16 cellular contexts compared by ENCODE assay signal in genomic region chr22:36311386-36312085, GRCh38. TPM values are rescaled to one million over a fixed set of nuclear protein-coding genes. Genes with fewer than 3 reads are reported as not detected.
DNase-seq lines count a peak whose midpoint lies in the region; ATAC-seq, FAIRE-seq and TF ChIP-seq lines count a peak whose summit lies in the region.
"Had no signal": no experiment of that assay in that cellular context is flagged by ENCODE, and none has a peak within 500 bp of the region (broad histone marks: within the 10 kb centered on the region; RNA-seq: fewer than 3 reads in every experiment).

No MANE protein-coding gene starts in this region.

- no peak overlapping the region for H2BK15ac ChIP-seq in mesendoderm (replicated peaks; ENCODE audit: low read depth)

- intact Hi-C loops in psoas muscle (cut with DNase I): no loop called here

- no peak overlapping the region for H2AFZ ChIP-seq in GM23248

- peaks cover 63% of the 10 kb centered on the region for H3F3A ChIP-seq in GM23248 (ENCODE audit: insufficient read depth)

- no peak overlapping the region for H3K27ac ChIP-seq in GM23248
- H3K27ac ChIP-seq in RWPE1: peak overlapping the region; percentile 55
- H3K27ac ChIP-seq in psoas muscle: no peak overlapping the region
- H3K27ac ChIP-seq in mesendoderm (ENCODE audit: low read depth, low read length): no peak overlapping the region

- no peak overlapping the region for H3K23ac ChIP-seq in mesendoderm (ENCODE audit: low read length)

- CTCF ChIA-PET in RWPE1 (lab: Yijun Ruan, JAX): interaction anchor here (0.7 kb wide), 1 partner anchor 10 kb away, joined by 3 read pairs; no protein-coding TSS in a partner anchor

- H3K4me2 ChIP-seq in GM23248 (ENCODE audit: unreplicated experiment): no peak overlapping the region
- H3K4me2 ChIP-seq in mesendoderm (ENCODE audit: low read length): no peak overlapping the region
- H3K4me2 ChIP-seq: SK-N-SH had no signal

- no peak overlapping the region for H3K4me3 ChIP-seq in GM23248
- no peak overlapping the region for H3K4me3 ChIP-seq in bronchial epithelial cell (ENCODE audit: low read depth, low read length)
- H3K4me3 ChIP-seq in psoas muscle: no peak overlapping the region
- no peak overlapping the region for H3K4me3 ChIP-seq in mesendoderm (ENCODE audit: low read length)
- H3K4me3 ChIP-seq: BLaER1 treated with 17β-estradiol and CSF1 and Interleukin-3, amounts not matched to agents 10 nM and 100 nM; heart left ventricle had no signal

- no peak overlapping the region for H4K8ac ChIP-seq in mesendoderm (ENCODE audit: low read depth, low read length)

- 69 to 81% methylated on average over 15 to 17 of the region's 18 CpGs for WGBS in GM23248 (ENCODE audit: low coverage in 1 of 2, low lambda C conversion rate in 2 of 2, missing lambda C conversion rate in 2 of 2), 2 experiments
- WGBS in psoas muscle, 3 donors: 70 to 82% (median 72%) methylated on average over 18 of the region's 18 CpGs
- WGBS in mesendoderm (ENCODE audit: extremely low coverage, insufficient coverage, low lambda C conversion rate): no CpG with 5 or more reads among the region's 18 CpGs

- peak; percentile 42 to 72 (median 57) for ATAC-seq in psoas muscle
- no peak for ATAC-seq in GM21447 (IDR thresholded peaks at IDR 0.05; ENCODE audit: unreplicated experiment)

- in situ Hi-C loops in GM23248 (cut with MboI): no loop called here

- no peak overlapping the region for H3K4ac ChIP-seq in mesendoderm (ENCODE audit: low read depth, low read length)

- no peak overlapping the region for H2BK120ac ChIP-seq in mesendoderm (ENCODE audit: low read depth, low read length)

- H4K20me1 ChIP-seq in GM23248 (ENCODE audit: insufficient read depth): no peaks in the 10 kb centered on the region

- H3K4me1 ChIP-seq in GM23248 (ENCODE audit: insufficient read depth) (no peaks in the 10 kb centered on the region), psoas muscle (no peaks in the 10 kb centered on the region), mesendoderm (ENCODE audit: control insufficient read depth, low read depth, low read length) (no peaks in the 10 kb centered on the region)

- H3K9me3 ChIP-seq in GM23248 (ENCODE audit: low read depth) (no peaks in the 10 kb centered on the region), psoas muscle (no peaks in the 10 kb centered on the region)
- H3K9me3 ChIP-seq: BLaER1 treated with 17β-estradiol and CSF1 and Interleukin-3, amounts not matched to agents 10 nM and 100 nM; heart left ventricle; SK-N-SH had no signal

- DNase-seq in GM23248 (peak; percentile 39), RWPE1 (ENCODE audit: low spot score) (no peak), bronchial epithelial cell (ENCODE audit: low read depth) (no peak), psoas muscle (no peak), globus pallidus (ENCODE audit: low spot score) (no peak), mesendoderm (no peak)
- DNase-seq: activated CD4-positive, alpha-beta T cell treated with anti-CD3 and anti-CD28 coated beads, Interleukin-2, amount 50 U/mL, for 48 hours; activated gamma-delta T cell; DMS79; heart left ventricle; NCI-H146; posterior cingulate gyrus; SK-N-SH had no signal

- no peak overlapping the region for H2BK5ac ChIP-seq in mesendoderm (ENCODE audit: low read length)

- H3K36me3 ChIP-seq in GM23248 (ENCODE audit: low read depth) (peaks cover 90% of the 10 kb centered on the region), bronchial epithelial cell (ENCODE audit: control insufficient read depth, insufficient read depth, low read length) (peaks cover 66% of the 10 kb centered on the region), psoas muscle (ENCODE audit: insufficient read depth in 1 of 2, low read depth in 1 of 2) (peaks cover 14 to 98% of the 10 kb centered on the region in 2 donors), mesendoderm (ENCODE audit: control insufficient read depth, insufficient read depth, low read length) (peaks cover 29% of the 10 kb centered on the region)

- H3K56ac ChIP-seq in mesendoderm (ENCODE audit: low read length): no peak overlapping the region

- H3K79me2 ChIP-seq in GM23248 (ENCODE audit: insufficient read depth): peaks cover 91% of the 10 kb centered on the region
- no peaks in the 10 kb centered on the region for H3K79me2 ChIP-seq in mesendoderm (ENCODE audit: control insufficient read depth, insufficient read depth, low read length)

- no peaks in the 10 kb centered on the region for H3K9me2 ChIP-seq in GM23248 (ENCODE audit: insufficient read depth)
- H3K9me2 ChIP-seq: SK-N-SH had no signal

- H3K18ac ChIP-seq in mesendoderm (ENCODE audit: low read length): no peak overlapping the region

- H3K9ac ChIP-seq in GM23248 (no peak overlapping the region), mesendoderm (ENCODE audit: low read length) (no peak overlapping the region)
- H3K9ac ChIP-seq: SK-N-SH had no signal

- H3K79me1 ChIP-seq in mesendoderm (ENCODE audit: low read length): peaks cover 3% of the 10 kb centered on the region

- no peak overlapping the region for H2AK5ac ChIP-seq in mesendoderm (ENCODE audit: low read length)

- H3K27me3 ChIP-seq in GM23248 (replicated peaks; ENCODE audit: insufficient read depth) (no peaks in the 10 kb centered on the region), bronchial epithelial cell (ENCODE audit: control insufficient read depth, insufficient read depth, low read length) (no peaks in the 10 kb centered on the region), psoas muscle (ENCODE audit: insufficient read depth in 3 of 3, low read length in 2 of 3) (no peaks in the 10 kb centered on the region), mesendoderm (ENCODE audit: insufficient read depth, low read length, poor library complexity) (no peaks in the 10 kb centered on the region)
- H3K27me3 ChIP-seq: BLaER1 treated with 17β-estradiol and CSF1 and Interleukin-3, amounts not matched to agents 10 nM and 100 nM; heart left ventricle had no signal

- POLR2A ChIA-PET in RWPE1 (lab: Yijun Ruan, JAX; ENCODE audit: low non-redundant PET): no interaction called here

- no peak overlapping the region for H4K5ac ChIP-seq in mesendoderm (ENCODE audit: low read length)

- peak; percentile 23 for FAIRE-seq in bronchial epithelial cell (lab: Jason Lieb, UNC)
- FAIRE-seq: H1 had no signal

- no peak for TF ChIP-seq CTCF in RWPE1 (conservative IDR thresholded peaks at IDR 0.05; ENCODE audit: low read depth)
- TF ChIP-seq CTCF in bronchial epithelial cell (IDR thresholded peaks at IDR 0.05; ENCODE audit: insufficient read depth, low read length, severe bottlenecking): no peak
- TF ChIP-seq CTCF in psoas muscle (IDR thresholded peaks at IDR 0.05): no peak

RNA-seq across cellular contexts. Expression of gene APOL1, which starts 58.6 kb away (rescaled TPM):
- total RNA-seq in GM23248 (2014; rRNA removed; shearing (Covaris generic)): 8.3 and 8.6 TPM in 2 replicates
- polyA plus RNA-seq in GM23248 (2016; fragmentation: Nextera tagmentation; extraction: Ambion mirVana) (12.8 and 14.2 TPM in 2 replicates), psoas muscle (1 to 10 TPM; 5.3 to 6.0 (median 5.8) TPM)
- total RNA-seq in bronchial epithelial cell (1.8 and 3.1 TPM in 2 replicates), psoas muscle (10 to 100 TPM in 3 of 4 donors, 1 to 10 TPM in 1; 5.7 to 16.3 (median 13.5) TPM)
- not detected for polyA plus RNA-seq in mesendoderm (2013, experiment 1 of 2)
- not detected for polyA plus RNA-seq in mesendoderm (2013, experiment 2 of 2)
- total RNA-seq: H1 had no signal
- polyA plus RNA-seq: H1 had no signal
